Comparison of ENCODE assay signal across 15 cellular contexts in the genomic region with DNA sequence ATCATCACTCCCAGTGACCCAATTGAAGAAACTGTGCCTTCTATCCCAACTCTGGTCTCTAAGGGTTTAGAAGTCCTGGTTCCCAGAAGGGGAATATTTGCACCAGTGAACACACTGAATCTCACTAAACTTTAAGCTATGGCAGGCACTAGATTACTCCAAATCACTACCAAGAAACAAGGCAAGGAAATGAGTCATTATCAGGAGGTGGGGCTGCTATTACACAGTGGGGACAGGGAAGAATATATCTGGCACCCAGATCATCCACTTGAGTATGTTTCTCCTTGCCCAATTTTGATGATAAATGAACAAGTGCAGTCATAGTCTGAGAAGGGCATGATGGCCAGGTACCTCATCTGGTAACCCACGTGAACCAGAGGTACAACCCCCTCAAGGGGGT. TPM values are rescaled to one million over a fixed set of nuclear protein-coding genes. Genes with fewer than 3 reads are reported as not detected.
DNase-seq lines count a peak whose midpoint lies in the region; ATAC-seq, FAIRE-seq and TF ChIP-seq lines count a peak whose summit lies in the region.
"Had no signal": no experiment of that assay in that cellular context is flagged by ENCODE, and none has a peak within 500 bp of the region (broad histone marks: within the 10 kb centered on the region; RNA-seq: fewer than 3 reads in every experiment).

No MANE protein-coding gene starts in this region.

- ATAC-seq in IMR-90 (ENCODE audit: low read depth) (peak; percentile 80), K562 (peak; percentile 47; the same call in 1 of the 3 replicates)
- ATAC-seq: body of pancreas; CD8-positive, alpha-beta T cell had no signal

- no peak overlapping the region for H3K14ac ChIP-seq in IMR-90 (replicated peaks; ENCODE audit: low read depth, low read length)

- H3K9me1 ChIP-seq in IMR-90 (ENCODE audit: insufficient read depth, low read length) (peaks cover 9% of the 10 kb centered on the region), K562 (ENCODE audit: control insufficient read depth, insufficient read depth, low read length) (no peaks in the 10 kb centered on the region)

- H2BK15ac ChIP-seq in IMR-90 (ENCODE audit: low read depth, low read length), result no peak overlapping the region

- no peak overlapping the region for H3K18ac ChIP-seq in IMR-90 (ENCODE audit: low read depth, low read length)

- no peaks in the 10 kb centered on the region for H3K9me3 ChIP-seq in IMR-90 (ENCODE audit: control insufficient read depth, insufficient read depth, low read length)
- no peaks in the 10 kb centered on the region for H3K9me3 ChIP-seq in K562 (replicated peaks; ENCODE audit: control insufficient read depth, insufficient read depth, low read depth, low read length)
- H3K9me3 ChIP-seq in A673 (ENCODE audit: low read depth, low read length, poor library complexity, severe bottlenecking), result no peaks in the 10 kb centered on the region
- H3K9me3 ChIP-seq: body of pancreas, suprapubic skin had no signal

- H3K4me1 ChIP-seq in IMR-90 (ENCODE audit: control insufficient read depth, insufficient read depth, low read length), result no peaks in the 10 kb centered on the region
- H3K4me1 ChIP-seq in K562 (replicated peaks in 1 of 2; ENCODE audit: control insufficient read depth in 2 of 2, insufficient read depth in 2 of 2, low read length in 2 of 2), result peaks cover 0 to 4% of the 10 kb centered on the region in 2 experiments; a peak in 3 of 5 replicates
- H3K4me1 ChIP-seq in A673 (ENCODE audit: insufficient read depth, low read length, poor library complexity, severe bottlenecking), result no peaks in the 10 kb centered on the region
- H3K4me1 ChIP-seq: body of pancreas, suprapubic skin had no signal

- no peaks in the 10 kb centered on the region for H3K79me2 ChIP-seq in K562 (ENCODE audit: control insufficient read depth, insufficient read depth, low read length)

- H4K20me1 ChIP-seq in IMR-90 (ENCODE audit: insufficient read depth, low read length), result no peaks in the 10 kb centered on the region
- H4K20me1 ChIP-seq in K562 (replicated peaks; ENCODE audit: control insufficient read depth, insufficient read depth, low read length), result no peaks in the 10 kb centered on the region

- peak; percentile 57 for FAIRE-seq in K562 (lab: Jason Lieb, UNC)

- TF ChIP-seq POLR2A in IMR-90 (IDR thresholded peaks at IDR 0.05; ENCODE audit: low read depth, low read length) (no peak), K562 (conservative IDR thresholded peaks at IDR 0.05) (no peak)

- no peak overlapping the region for H2AK5ac ChIP-seq in IMR-90 (ENCODE audit: low read depth, low read length)

- H2AFZ ChIP-seq in IMR-90 (replicated peaks; ENCODE audit: low read length, poor library complexity) (no peak overlapping the region), K562 (ENCODE audit: low read depth, low read length) (no peak overlapping the region)

- no peak overlapping the region for H3K23ac ChIP-seq in IMR-90 (ENCODE audit: low read depth, low read length)

- peaks cover 17% of the 10 kb centered on the region for H3K36me3 ChIP-seq in IMR-90 (ENCODE audit: control insufficient read depth, insufficient read depth, low read length)
- H3K36me3 ChIP-seq in K562 (ENCODE audit: control insufficient read depth, insufficient read depth, low read length), result peaks cover 28% of the 10 kb centered on the region; the same call in 2 of the 3 replicates
- peaks cover 28% of the 10 kb centered on the region for H3K36me3 ChIP-seq in A673 (ENCODE audit: insufficient read depth, low read length, poor library complexity, severe bottlenecking)

- CTCF ChIA-PET in IMR-90 (lab: Yijun Ruan, JAX), result interaction anchor here (0.6 kb wide), 1 partner anchor 16 kb away, joined by 3 read pairs; no protein-coding TSS in a partner anchor
- CTCF ChIA-PET in K562 (lab: Yijun Ruan, JAX; ENCODE audit: low intra/inter-chr PET ratio), result no interaction called here
- CTCF ChIA-PET in A673 (lab: Charles Lee), result no interaction called here

- in situ Hi-C loops in IMR-90 (cut with MboI; ENCODE audit: low sequenced_read_pairs) (no loop called here), K562 (cut with MboI) (no loop called here)

- H3K79me1 ChIP-seq in IMR-90 (ENCODE audit: low read depth in 1 of 2, low read length in 2 of 2), result peaks cover 0 to 4% of the 10 kb centered on the region in 2 experiments; a peak in 1 of 4 replicates

- H3K4ac ChIP-seq in IMR-90 (ENCODE audit: low read depth, low read length), result no peak overlapping the region

- H2AK9ac ChIP-seq in IMR-90 (replicated peaks; ENCODE audit: low read depth, low read length, poor library complexity), result no peak overlapping the region

- BruUV-seq in IMR-90 (replicated peaks; lab: Mats Ljungman, UMichigan) (no TSS peak), K562 (replicated peaks; lab: Mats Ljungman, UMichigan) (no TSS peak), A673 (replicated peaks; lab: Mats Ljungman, UMichigan) (no TSS peak)

- whole genome bisulfite sequencing in IMR-90 (ENCODE audit: extremely low coverage in 2 of 2, insufficient read length in 1 of 2), 2 experiments, result no CpG with 5 or more reads among the region's 1 CpG
- WGBS in K562 (ENCODE audit: insufficient coverage, low coverage, missing lambda C conversion rate), result 0% methylated on average over 1 of the region's 1 CpG

- H4K8ac ChIP-seq in IMR-90 (ENCODE audit: low read depth in 2 of 2, low read length in 2 of 2), result no peak overlapping the region

- H3K9ac ChIP-seq in IMR-90 (ENCODE audit: low read depth, low read length) (no peak overlapping the region), K562 (ENCODE audit: insufficient read depth in 1 of 2, low read depth in 2 of 2, low read length in 2 of 2) (no peak overlapping the region)

- H2BK20ac ChIP-seq in IMR-90 (ENCODE audit: low read depth, low read length), result no peak overlapping the region

- DNase-seq in EH (ENCODE audit: low read depth) (peak; percentile 51), IMR-90 (peak; percentile 44), K562 (ENCODE audit: extremely low read depth in 1 of 4, low spot score in 3 of 4) (no peak), kidney glomerular epithelial cell (lab: John Stamatoyannopoulos, UW) (peak; percentile 7), NCI-H1694 treated with DMSO at 0.1 percent for 48 hours (lab: John Stamatoyannopoulos, UW) (no peak), A673 (ENCODE audit: low spot score) (no peak), DMS 273 (lab: John Stamatoyannopoulos, UW; ENCODE audit: unreplicated experiment) (no peak)
- DNase-seq: body of pancreas, NCI-H1105 treated with DMSO at 0.1 percent for 48 hours, NCI-H524, RPMI8226 had no signal

- H3K27ac ChIP-seq in IMR-90 (ENCODE audit: insufficient read depth, low read length), result no peak overlapping the region
- no peak overlapping the region for H3K27ac ChIP-seq in K562 (ENCODE audit: extremely low read depth, low read depth, low read length)
- H3K27ac ChIP-seq in A673 (ENCODE audit: low read depth, low read length, poor library complexity, severe bottlenecking), result no peak overlapping the region
- H3K27ac ChIP-seq: body of pancreas, suprapubic skin had no signal

- TF ChIP-seq RAD21 in IMR-90 (IDR thresholded peaks at IDR 0.05; ENCODE audit: low read length), result no peak
- no peak for TF ChIP-seq RAD21 in K562 (CRISPR knock-in tag; conservative IDR thresholded peaks at IDR 0.05 in 1 of 2, IDR thresholded peaks at IDR 0.05 in 1 of 2)

- no peak overlapping the region for H4K91ac ChIP-seq in IMR-90 (ENCODE audit: insufficient read depth, low read depth, low read length)

- H2BK5ac ChIP-seq in IMR-90 (ENCODE audit: low read depth, low read length, poor library complexity, severe bottlenecking), result no peak overlapping the region

- no peak for TF ChIP-seq EP300 in K562 (IDR thresholded peaks at IDR 0.05; ENCODE audit: low read length)

- no peak overlapping the region for H3K4me2 ChIP-seq in IMR-90 (ENCODE audit: low read depth, low read length)
- no peak overlapping the region for H3K4me2 ChIP-seq in K562 (ENCODE audit: insufficient read depth, low read length)

- no peak overlapping the region for H2BK120ac ChIP-seq in IMR-90 (ENCODE audit: low read depth, low read length)

- no peak overlapping the region for H3K56ac ChIP-seq in IMR-90 (ENCODE audit: extremely low read depth, insufficient read depth, low read length)

- intact Hi-C loops in IMR-90 (cut with micrococcal nuclease) (no loop called here), K562 (cut with micrococcal nuclease) (no loop called here), A673 (cut with micrococcal nuclease; ENCODE audit: unreplicated experiment) (no loop called here)

- POLR2A ChIA-PET in IMR-90 (lab: Charles Lee; ENCODE audit: unreplicated experiment) (no interaction called here), K562 (lab: Yijun Ruan, JAX) (interaction anchor here (0.9 to 1.3 kb wide), 2 partner anchors 18 to 44 kb away, joined by 3 read pairs; no protein-coding TSS in a partner anchor), A673 (lab: Charles Lee; ENCODE audit: low non-redundant PET) (no interaction called here)

- no peaks in the 10 kb centered on the region for H3K27me3 ChIP-seq in IMR-90 (ENCODE audit: control insufficient read depth, insufficient read depth, low read length)
- no peaks in the 10 kb centered on the region for H3K27me3 ChIP-seq in K562 (ENCODE audit: control insufficient read depth in 2 of 2, insufficient read depth in 2 of 2, low read length in 2 of 2)
- no peaks in the 10 kb centered on the region for H3K27me3 ChIP-seq in A673 (replicated peaks; ENCODE audit: insufficient read depth, low read depth, low read length, poor library complexity)
- H3K27me3 ChIP-seq: body of pancreas, suprapubic skin had no signal

- dilution Hi-C loops in IMR-90 (cut with HindIII; ENCODE audit: low sequenced_read_pairs, unreplicated experiment), result no loop called here

- no peak overlapping the region for H3K4me3 ChIP-seq in IMR-90 (ENCODE audit: insufficient read depth, low read depth, low read length)
- no peak overlapping the region for H3K4me3 ChIP-seq in K562
- no peak overlapping the region for H3K4me3 ChIP-seq in A673 (ENCODE audit: low read depth, low read length, poor library complexity, severe bottlenecking)
- H3K4me3 ChIP-seq: body of pancreas, suprapubic skin had no signal

- TF ChIP-seq CTCF in IMR-90 (conservative IDR thresholded peaks at IDR 0.05; ENCODE audit: low read depth, low read length), result no peak
- no peak for TF ChIP-seq CTCF in K562 (IDR thresholded peaks at IDR 0.05 in 2 of 3, conservative IDR thresholded peaks at IDR 0.05 in 1 of 3; ENCODE audit: insufficient read depth in 2 of 3, low read depth in 1 of 3, low read length in 3 of 3)
- no peak for TF ChIP-seq CTCF in A673 (conservative IDR thresholded peaks at IDR 0.05; ENCODE audit: low read depth, low read length)

- no peak overlapping the region for H4K5ac ChIP-seq in IMR-90 (ENCODE audit: low read depth, low read length)

RNA-seq across cellular contexts. Expression of gene MRPL9, which starts 7.0 kb away (rescaled TPM):
- total RNA-seq in IMR-90 (2012; rRNA removed), result 65.4 and 85.8 TPM in 2 replicates
- 77.3 and 87.5 TPM in 2 replicates for polyA plus RNA-seq in IMR-90 (2012; rRNA removed)
- 37.2 and 62.6 TPM in 2 replicates for polyA plus RNA-seq in IMR-90 (2012; cell fraction: cytosol; rRNA removed)
- 37.5 and 93.0 TPM in 2 replicates for polyA plus RNA-seq in IMR-90 (2012; cell fraction: nucleus; rRNA removed; ENCODE audit: low replicate concordance)
- 38.3 and 58.5 TPM in 2 replicates for total RNA-seq in K562 (2011; cell fraction: chromatin; rRNA removed; ENCODE audit: low replicate concordance)
- total RNA-seq in K562 (2011; cell fraction: nucleolus; rRNA removed), result 49.9 and 50.7 TPM in 2 replicates
- total RNA-seq in K562 (2011; cell fraction: nucleoplasm; rRNA removed), result 49.1 and 63.6 TPM in 2 replicates
- total RNA-seq in K562 (2014; rRNA removed), result 111 and 159 TPM in 2 replicates
- total RNA-seq in K562 (2014; rRNA removed; fragmentation: Illumina TruSeq; extraction: Trizol), result 115 and 128 TPM in 2 replicates
- total RNA-seq in K562 (2015; rRNA removed; fragmentation: Illumina TruSeq; extraction: Trizol), result 122 and 128 TPM in 2 replicates
- total RNA-seq in K562 (2021), result 106 and 123 TPM in 2 replicates
- polyA plus RNA-seq in K562 (2011; rRNA removed), result 161 and 162 TPM in 2 replicates
- 79.0 and 134 TPM in 2 replicates for polyA plus RNA-seq in K562 (2011; cell fraction: cytosol; rRNA removed)
- 117 and 151 TPM in 2 replicates for polyA plus RNA-seq in K562 (2011; cell fraction: nucleus; rRNA removed)
- polyA plus RNA-seq in K562 (2012), result 104 and 130 TPM in 2 replicates
- 124 and 132 TPM in 2 replicates for polyA plus RNA-seq in K562 (2014; fragmentation: Illumina TruSeq; extraction: Trizol)
- polyA plus RNA-seq in K562 (2014; fragmentation: Nextera tagmentation; extraction: Ambion mirVana), result 10 to 100 TPM; 38.0 to 57.0 TPM
- 110 and 115 TPM in 2 replicates for polyA plus RNA-seq in K562 (2014; rRNA removed)
- polyA minus RNA-seq in K562 (2011; rRNA and poly(A)+ RNA removed), result 98.0 and 108 TPM in 2 replicates
- 54.2 and 58.0 TPM in 2 replicates for polyA minus RNA-seq in K562 (2011; cell fraction: cytosol; rRNA and poly(A)+ RNA removed)
- polyA minus RNA-seq in K562 (2011; cell fraction: nucleus; rRNA and poly(A)+ RNA removed), result 23.6 and 33.0 TPM in 2 replicates
- 132 and 143 TPM in 2 replicates for total RNA-seq in A673 (2021)

RNA-seq across cellular contexts. Expression of gene TDRKH, which starts 34.0 kb away (rescaled TPM):
- total RNA-seq in IMR-90 (2012; rRNA removed), result 2.2 TPM in 2 replicates
- polyA plus RNA-seq in IMR-90 (2012; rRNA removed), result 0.86 and 1.2 TPM in 2 replicates
- polyA plus RNA-seq in IMR-90 (2012; cell fraction: cytosol; rRNA removed), result 0.45 and 0.58 TPM in 2 replicates
- polyA plus RNA-seq in IMR-90 (2012; cell fraction: nucleus; rRNA removed; ENCODE audit: low replicate concordance), result 0.21 and 1.2 TPM in 2 replicates
- 21.0 and 31.5 TPM in 2 replicates for total RNA-seq in K562 (2011; cell fraction: chromatin; rRNA removed; ENCODE audit: low replicate concordance)
- 9.5 and 11.7 TPM in 2 replicates for total RNA-seq in K562 (2011; cell fraction: nucleolus; rRNA removed)
- 16.6 and 17.5 TPM in 2 replicates for total RNA-seq in K562 (2011; cell fraction: nucleoplasm; rRNA removed)
- 7.1 and 7.2 TPM in 2 replicates for total RNA-seq in K562 (2014; rRNA removed)
- total RNA-seq in K562 (2014; rRNA removed; fragmentation: Illumina TruSeq; extraction: Trizol), result 8.4 and 9.6 TPM in 2 replicates
- 3.4 and 4.3 TPM in 2 replicates for total RNA-seq in K562 (2015; rRNA removed; fragmentation: Illumina TruSeq; extraction: Trizol)
- total RNA-seq in K562 (2021), result 11.4 and 11.5 TPM in 2 replicates
- 17.0 and 21.3 TPM in 2 replicates for polyA plus RNA-seq in K562 (2011; rRNA removed)
- polyA plus RNA-seq in K562 (2011; cell fraction: cytosol; rRNA removed), result 8.6 and 14.0 TPM in 2 replicates
- polyA plus RNA-seq in K562 (2011; cell fraction: nucleus; rRNA removed), result 14.9 and 15.1 TPM in 2 replicates
- 9.0 and 10.0 TPM in 2 replicates for polyA plus RNA-seq in K562 (2012)
- polyA plus RNA-seq in K562 (2014; fragmentation: Illumina TruSeq; extraction: Trizol), result 10.8 and 11.4 TPM in 2 replicates
- polyA plus RNA-seq in K562 (2014; fragmentation: Nextera tagmentation; extraction: Ambion mirVana), result 1 to 10 TPM; 5.3 to 6.9 TPM
- polyA plus RNA-seq in K562 (2014; rRNA removed), result 8.9 and 10.3 TPM in 2 replicates
- 14.0 and 16.3 TPM in 2 replicates for polyA minus RNA-seq in K562 (2011; rRNA and poly(A)+ RNA removed)
- polyA minus RNA-seq in K562 (2011; cell fraction: cytosol; rRNA and poly(A)+ RNA removed), result 5.1 and 5.3 TPM in 2 replicates
- polyA minus RNA-seq in K562 (2011; cell fraction: nucleus; rRNA and poly(A)+ RNA removed), result 4.6 and 6.3 TPM in 2 replicates
- total RNA-seq in A673 (2021), result 2.1 and 3.2 TPM in 2 replicates

RNA-seq across cellular contexts. Expression of gene RIIAD1, which starts 35.0 kb away (rescaled TPM):
- total RNA-seq in IMR-90 (2012; rRNA removed) (not detected in 2 replicates), K562 (2014; rRNA removed) (not detected in 2 replicates), K562 (2014; rRNA removed; fragmentation: Illumina TruSeq; extraction: Trizol) (not detected in 2 replicates), K562 (2015; rRNA removed; fragmentation: Illumina TruSeq; extraction: Trizol) (not detected in 2 replicates), K562 (2021) (not detected in 2 replicates), A673 (2021) (not detected in 2 replicates)
- polyA plus RNA-seq in IMR-90 (2012; rRNA removed) (not detected in 2 replicates), K562 (2011; rRNA removed) (not detected in 2 replicates), K562 (2014; fragmentation: Illumina TruSeq; extraction: Trizol) (not detected in 2 replicates), K562 (2014; fragmentation: Nextera tagmentation; extraction: Ambion mirVana) (not detected), K562 (2014; rRNA removed) (not detected in 2 replicates)
- polyA plus RNA-seq in IMR-90 (2012; cell fraction: cytosol; rRNA removed), result not detected in 2 replicates
- polyA plus RNA-seq in IMR-90 (2012; cell fraction: nucleus; rRNA removed; ENCODE audit: low replicate concordance), result not detected in 2 replicates
- total RNA-seq in K562 (2011; cell fraction: chromatin; rRNA removed; ENCODE audit: low replicate concordance), result not detected in 2 replicates
- not detected in 2 replicates for total RNA-seq in K562 (2011; cell fraction: nucleolus; rRNA removed)
- total RNA-seq in K562 (2011; cell fraction: nucleoplasm; rRNA removed), result not detected in 2 replicates
- not detected in 2 replicates for polyA plus RNA-seq in K562 (2011; cell fraction: cytosol; rRNA removed)
- polyA plus RNA-seq in K562 (2011; cell fraction: nucleus; rRNA removed), result not detected in 2 replicates
- polyA plus RNA-seq in K562 (2012), result not detected in 2 replicates
- not detected in 2 replicates for polyA minus RNA-seq in K562 (2011; rRNA and poly(A)+ RNA removed)
- not detected in 2 replicates for polyA minus RNA-seq in K562 (2011; cell fraction: cytosol; rRNA and poly(A)+ RNA removed)
- not detected in 2 replicates for polyA minus RNA-seq in K562 (2011; cell fraction: nucleus; rRNA and poly(A)+ RNA removed)
- total RNA-seq: body of pancreas; CD8-positive, alpha-beta T cell; skeletal muscle tissue; suprapubic skin; T-helper 2 cell treated with Interferon-gamma antibody and Interleukin-4, amounts not matched to agents 100 ng/mL and 5 ng/mL, for 36 hours had no signal

RNA-seq across cellular contexts. Expression of gene CELF3, which starts 39.7 kb away (rescaled TPM):
- not detected in 2 replicates for total RNA-seq in IMR-90 (2012; rRNA removed)
- polyA plus RNA-seq in IMR-90 (2012; rRNA removed), result not detected in 2 replicates
- not detected in 2 replicates for polyA plus RNA-seq in IMR-90 (2012; cell fraction: cytosol; rRNA removed)
- not detected in 2 replicates for polyA plus RNA-seq in IMR-90 (2012; cell fraction: nucleus; rRNA removed; ENCODE audit: low replicate concordance)
- total RNA-seq in K562 (2011; cell fraction: chromatin; rRNA removed; ENCODE audit: low replicate concordance), result not detected in 2 replicates
- not detected in 2 replicates for total RNA-seq in K562 (2011; cell fraction: nucleolus; rRNA removed)
- total RNA-seq in K562 (2011; cell fraction: nucleoplasm; rRNA removed), result not detected in 2 replicates
- total RNA-seq in K562 (2014; rRNA removed), result not detected in 2 replicates
- total RNA-seq in K562 (2014; rRNA removed; fragmentation: Illumina TruSeq; extraction: Trizol), result not detected in 2 replicates
- not detected in 2 replicates for total RNA-seq in K562 (2015; rRNA removed; fragmentation: Illumina TruSeq; extraction: Trizol)
- total RNA-seq in K562 (2021), result not detected in 2 replicates
- not detected in 2 replicates for polyA plus RNA-seq in K562 (2011; rRNA removed)
- polyA plus RNA-seq in K562 (2011; cell fraction: cytosol; rRNA removed), result not detected in 2 replicates
- 0.07 TPM in 1 of 2 replicates, not detected in the other for polyA plus RNA-seq in K562 (2011; cell fraction: nucleus; rRNA removed)
- 0.06 TPM in 1 of 2 replicates, not detected in the other for polyA plus RNA-seq in K562 (2012)
- polyA plus RNA-seq in K562 (2014; fragmentation: Illumina TruSeq; extraction: Trizol), result not detected in 2 replicates
- not detected for polyA plus RNA-seq in K562 (2014; fragmentation: Nextera tagmentation; extraction: Ambion mirVana)
- polyA plus RNA-seq in K562 (2014; rRNA removed), result not detected in 2 replicates
- not detected in 2 replicates for polyA minus RNA-seq in K562 (2011; rRNA and poly(A)+ RNA removed)
- not detected in 2 replicates for polyA minus RNA-seq in K562 (2011; cell fraction: cytosol; rRNA and poly(A)+ RNA removed)
- polyA minus RNA-seq in K562 (2011; cell fraction: nucleus; rRNA and poly(A)+ RNA removed), result not detected in 2 replicates
- total RNA-seq in A673 (2021), result 0.15 TPM in 1 of 2 replicates, not detected in the other
- total RNA-seq: CD8-positive, alpha-beta T cell; suprapubic skin; T-helper 2 cell treated with Interferon-gamma antibody and Interleukin-4, amounts not matched to agents 100 ng/mL and 5 ng/mL, for 36 hours had no signal

RNA-seq across cellular contexts. Expression of gene LINGO4, which starts 48.9 kb away (rescaled TPM):
- total RNA-seq in IMR-90 (2012; rRNA removed) (not detected in 2 replicates), K562 (2014; rRNA removed) (not detected in 2 replicates), K562 (2014; rRNA removed; fragmentation: Illumina TruSeq; extraction: Trizol) (not detected in 2 replicates), K562 (2015; rRNA removed; fragmentation: Illumina TruSeq; extraction: Trizol) (not detected in 2 replicates), K562 (2021) (not detected in 2 replicates), A673 (2021) (not detected in 2 replicates)
- polyA plus RNA-seq in IMR-90 (2012; rRNA removed) (not detected in 2 replicates), K562 (2011; rRNA removed) (not detected in 2 replicates), K562 (2014; fragmentation: Illumina TruSeq; extraction: Trizol) (not detected in 2 replicates), K562 (2014; fragmentation: Nextera tagmentation; extraction: Ambion mirVana) (not detected), K562 (2014; rRNA removed) (not detected in 2 replicates)
- polyA plus RNA-seq in IMR-90 (2012; cell fraction: cytosol; rRNA removed), result not detected in 2 replicates
- polyA plus RNA-seq in IMR-90 (2012; cell fraction: nucleus; rRNA removed; ENCODE audit: low replicate concordance), result not detected in 2 replicates
- total RNA-seq in K562 (2011; cell fraction: chromatin; rRNA removed; ENCODE audit: low replicate concordance), result not detected in 2 replicates
- not detected in 2 replicates for total RNA-seq in K562 (2011; cell fraction: nucleolus; rRNA removed)
- not detected in 2 replicates for total RNA-seq in K562 (2011; cell fraction: nucleoplasm; rRNA removed)
- polyA plus RNA-seq in K562 (2011; cell fraction: cytosol; rRNA removed), result not detected in 2 replicates
- not detected in 2 replicates for polyA plus RNA-seq in K562 (2011; cell fraction: nucleus; rRNA removed)
- polyA plus RNA-seq in K562 (2012), result not detected in 2 replicates
- polyA minus RNA-seq in K562 (2011; rRNA and poly(A)+ RNA removed), result not detected in 2 replicates
- not detected in 2 replicates for polyA minus RNA-seq in K562 (2011; cell fraction: cytosol; rRNA and poly(A)+ RNA removed)
- not detected in 2 replicates for polyA minus RNA-seq in K562 (2011; cell fraction: nucleus; rRNA and poly(A)+ RNA removed)
- total RNA-seq: T-helper 2 cell treated with Interferon-gamma antibody and Interleukin-4, amounts not matched to agents 100 ng/mL and 5 ng/mL, for 36 hours had no signal

Comparison
In these comparisons a context has a peak if more than half of its experiments do, and no peak if none do; other contexts are left out.
1. DNase-seq: peak in EH (single experiment), IMR-90 (single experiment) and kidney glomerular epithelial cell (single experiment); none in K562 (0 of 4), NCI-H1694 treated with DMSO at 0.1 percent for 48 hours (single experiment), A673 (single experiment) and DMS 273 (single experiment).